ENCODE assay signal across 22 cellular contexts in genomic region chr11:28900427-28900826, GRCh38.
"Had no signal": no experiment of that assay in that cellular context is flagged by ENCODE, and none has a peak within 500 bp of the region (broad histone marks: within the 10 kb centered on the region; RNA-seq: fewer than 3 reads in every experiment).

No MANE protein-coding gene starts in this region.

- H3K27me3 ChIP-seq: SJSA1 had no signal

- FAIRE-seq: HepG2 had no signal

- H3K4me3 ChIP-seq: SJSA1, SK-N-MC had no signal

- H3K36me3 ChIP-seq: SJSA1 had no signal

- ATAC-seq: HepG2, Panc1, PC-3, Right ventricle myocardium inferior had no signal

- H3K27ac ChIP-seq: SJSA1, SK-N-MC had no signal

- H3K4me1 ChIP-seq: SJSA1 had no signal

- DNase-seq: Karpas-422, KG1, MM.1S, NCI-H1092 treated with DMSO at 0.1 percent for 48 hours, NCI-H1436, NCI-H187, NCI-H2029, NCI-H2081 treated with DMSO at 0.1 percent for 48 hours, NCI-H2171, NCI-H226, NCI-H446, NCI-H510A, NCI-H524 treated with DMSO at 0.1 percent for 48 hours, NCI-H69, NCI-H774, PC-3, SHP77 treated with DMSO at 0.1 percent for 48 hours had no signal
